21 cellular contexts compared by ENCODE assay signal in the genomic region with DNA sequence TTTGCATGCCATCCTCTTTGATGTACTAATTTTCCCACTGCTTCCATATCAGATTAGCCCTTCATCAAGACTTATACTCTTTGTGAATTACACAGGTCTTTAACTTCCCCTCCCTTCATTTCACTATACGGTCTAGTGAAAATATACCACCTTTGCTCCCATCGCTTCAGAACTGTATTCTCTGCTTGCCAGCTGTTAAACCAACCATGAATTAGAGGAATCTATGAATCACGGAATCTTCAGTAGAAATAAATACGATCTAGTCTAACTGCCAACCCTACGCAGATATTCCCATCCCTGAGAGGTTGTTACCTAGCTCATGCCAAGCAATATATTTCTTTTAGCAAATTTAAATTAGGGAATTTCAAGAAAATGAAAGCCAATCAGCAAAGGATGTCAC.
"Had no signal": no experiment of that assay in that cellular context is flagged by ENCODE, and none has a peak within 500 bp of the region (broad histone marks: within the 10 kb centered on the region; RNA-seq: fewer than 3 reads in every experiment).

No MANE protein-coding gene starts in this region.

- H3K4me1 Mint-ChIP-seq: naive thymus-derived CD4-positive, alpha-beta T cell had no signal

- H3K27ac Mint-ChIP-seq: naive thymus-derived CD4-positive, alpha-beta T cell had no signal

- H3K4me3 Mint-ChIP-seq: naive thymus-derived CD4-positive, alpha-beta T cell had no signal

- H3K4me3 ChIP-seq: coronary artery, dorsolateral prefrontal cortex, esophagus squamous epithelium, gastrocnemius medialis, heart right ventricle, left lung, lower lobe of right lung had no signal

- DNase-seq: dermis blood vessel endothelial cell; dorsolateral prefrontal cortex; effector CD4-positive, alpha-beta T cell; effector memory CD4-positive, alpha-beta T cell; erythroblast; esophagus squamous epithelium; foreskin fibroblast; foreskin melanocyte; gastrocnemius medialis; glutamatergic neuron; head of caudate nucleus; heart right ventricle; hippocampal formation; left cardiac atrium; left lung; left ventricle myocardium superior; lower lobe of right lung; mesendoderm; midbrain; naive thymus-derived CD4-positive, alpha-beta T cell had no signal

- H3K36me3 Mint-ChIP-seq: naive thymus-derived CD4-positive, alpha-beta T cell had no signal
